ENCODE assay signal across 8 cellular contexts in genomic region chr6:56757585-56757984, GRCh38.
DNase-seq lines count a peak whose midpoint lies in the region; ATAC-seq and TF ChIP-seq lines count a peak whose summit lies in the region.

No MANE protein-coding gene starts in this region.

- peak; percentile 53 for TF ChIP-seq CTCF in cardiac fibroblast (IDR thresholded peaks at IDR 0.05; ENCODE audit: low read depth, low read length)

- no peak overlapping the region for H3K4me3 ChIP-seq in cardiac fibroblast (replicated peaks in 1 of 2; ENCODE audit: low read depth in 2 of 2, low read length in 2 of 2)

- DNase-seq in DMS 273 treated with DMSO at 0.1 percent for 48 hours (lab: John Stamatoyannopoulos, UW) (peak; percentile 37), cardiac fibroblast (ENCODE audit: low read depth in 2 of 2) (peak; percentile 72 to 83), midbrain (lab: John Stamatoyannopoulos, UW) (peak; percentile 61), HK-2 (ENCODE audit: unreplicated experiment) (no peak), NCI-H1694 treated with DMSO at 0.1 percent for 48 hours (lab: John Stamatoyannopoulos, UW) (no peak), 8988T (no peak)

- ATAC-seq in HG02973 (IDR thresholded peaks at IDR 0.05; ENCODE audit: unreplicated experiment): peak; percentile 34
- ATAC-seq in GM18909 (IDR thresholded peaks at IDR 0.05; ENCODE audit: poor library complexity, unreplicated experiment): no peak

Comparison
In these comparisons a context has a peak if more than half of its experiments do, and no peak if none do; other contexts are left out.
1. DNase-seq: peak in DMS 273 treated with DMSO at 0.1 percent for 48 hours (single experiment), cardiac fibroblast (2 of 2) and midbrain (single experiment); none in HK-2 (single experiment), NCI-H1694 treated with DMSO at 0.1 percent for 48 hours (single experiment) and 8988T (single experiment).